In genomic region chr3:50260027-50260941, GRCh38 we compare ENCODE assay signal across 8 cellular contexts. TPM values are rescaled to one million over a fixed set of nuclear protein-coding genes. Genes with fewer than 3 reads are reported as not detected.
A peak's percentile ranks its signal among the peaks of the same experiment; 100 is the strongest.
DNase-seq lines count a peak whose midpoint lies in the region; ATAC-seq, FAIRE-seq and TF ChIP-seq lines count a peak whose summit lies in the region.

No MANE protein-coding gene starts in this region.

- DNase-seq in NCI-H2081 (lab: John Stamatoyannopoulos, UW) (peak; percentile 75 to 77), NCI-H2081 treated with DMSO at 0.1 percent for 48 hours (lab: John Stamatoyannopoulos, UW) (no peak), NCI-H2196 (lab: John Stamatoyannopoulos, UW; ENCODE audit: unreplicated experiment) (peak; percentile 76), kidney (peak; percentile 98)
- peak; percentile 53 to 71 (median 64) for DNase-seq in activated CD4-positive, CD25-positive, alpha-beta regulatory T cell (lab: John Stamatoyannopoulos, UW)
- peak; percentile 67 to 79 for DNase-seq in central memory CD8-positive, alpha-beta T cell (ENCODE audit: low spot score in 2 of 2)
- DNase-seq in stimulated activated CD4-positive, alpha-beta T cell treated with anti-CD3 and anti-CD28 coated beads, Interleukin-15, amount 100 ng/mL, for 1 hour (ENCODE audit: low read depth in 1 of 2, low spot score in 1 of 2) = peak; percentile 61 to 80

- peaks cover 39% of the 10 kb centered on the region for H3K36me3 Mint-ChIP-seq in central memory CD8-positive, alpha-beta T cell (ENCODE audit: insufficient read depth)

- ATAC-seq in HG02852 (IDR thresholded peaks at IDR 0.05; ENCODE audit: unreplicated experiment) = peak; percentile 84
- ATAC-seq in central memory CD8-positive, alpha-beta T cell (replicated peaks; ENCODE audit: extremely low read depth, poor library complexity, severe bottlenecking) = peak; percentile 96

- H3K4me3 ChIP-seq in kidney (ENCODE audit: low read length in 2 of 2) = peak overlapping the region; percentile 23 to 47

- peaks cover 6% of the 10 kb centered on the region for H3K4me1 Mint-ChIP-seq in central memory CD8-positive, alpha-beta T cell

- H3K9me3 Mint-ChIP-seq in central memory CD8-positive, alpha-beta T cell = no peaks in the 10 kb centered on the region

- peaks cover 6 to 26% of the 10 kb centered on the region in 2 donors for H3K4me1 ChIP-seq in kidney (ENCODE audit: control insufficient read depth in 1 of 2, insufficient read depth in 1 of 2, low read depth in 1 of 2, low read length in 2 of 2)

- H3K27ac Mint-ChIP-seq in central memory CD8-positive, alpha-beta T cell (ENCODE audit: low read depth) = peak overlapping the region; percentile 63

- TF ChIP-seq CTCF in kidney (IDR thresholded peaks at IDR 0.05; ENCODE audit: borderline replicate concordance, extremely low read depth, insufficient read depth) = peak; percentile 99

- H3K9ac ChIP-seq in kidney (ENCODE audit: low read length in 2 of 2) = peak overlapping the region; percentile 87 to 92

- H3K4me3 Mint-ChIP-seq in central memory CD8-positive, alpha-beta T cell = peak overlapping the region; percentile 66

- H3K36me3 ChIP-seq in kidney (ENCODE audit: control insufficient read depth in 1 of 2, insufficient read depth in 2 of 2, low read length in 2 of 2) = peaks cover 11 to 21% of the 10 kb centered on the region in 2 donors

- no peak for FAIRE-seq in kidney (lab: Jason Lieb, UNC)

- no peaks in the 10 kb centered on the region for H3K9me3 ChIP-seq in kidney (ENCODE audit: control insufficient read depth in 1 of 2, low read length in 2 of 2)

- H3K27me3 Mint-ChIP-seq in central memory CD8-positive, alpha-beta T cell = no peaks in the 10 kb centered on the region

- intact Hi-C loops in kidney (cut with DNase I) = no loop called here

- peak overlapping the region; percentile 92 for H3K27ac ChIP-seq in kidney (ENCODE audit: low read depth in 2 of 2, low read length in 2 of 2)

RNA-seq across cellular contexts. Expression of gene SEMA3B, which starts 8.7 kb away (rescaled TPM):
- total RNA-seq in kidney = 96.1 TPM
- 99.9 TPM for polyA plus RNA-seq in kidney (ENCODE audit: insufficient read depth, low read depth, low replicate concordance)

RNA-seq across cellular contexts. Expression of gene LSMEM2, which starts 18.6 kb away (rescaled TPM):
- total RNA-seq in kidney = 0.22 TPM
- 0.62 TPM for polyA plus RNA-seq in kidney (ENCODE audit: insufficient read depth, low read depth, low replicate concordance)

RNA-seq across cellular contexts. Expression of gene GNAI2, which starts 24.3 kb away (rescaled TPM):
- 245 TPM for total RNA-seq in kidney
- 141 TPM for polyA plus RNA-seq in kidney (ENCODE audit: insufficient read depth, low read depth, low replicate concordance)

RNA-seq across cellular contexts. Expression of gene IFRD2, which starts 31.9 kb away (rescaled TPM):
- total RNA-seq in kidney = 78.1 TPM
- 54.1 TPM for polyA plus RNA-seq in kidney (ENCODE audit: insufficient read depth, low read depth, low replicate concordance)

RNA-seq across cellular contexts. Expression of gene HYAL3, which starts 38.9 kb away (rescaled TPM):
- total RNA-seq in kidney = 2.0 TPM
- polyA plus RNA-seq in kidney (ENCODE audit: insufficient read depth, low read depth, low replicate concordance) = 3.2 TPM
